23 cellular contexts compared by ENCODE assay signal in genomic region chr20:48661575-48662473, GRCh38.
DNase-seq lines count a peak whose midpoint lies in the region; ATAC-seq and TF ChIP-seq lines count a peak whose summit lies in the region.
"Had no signal": no experiment of that assay in that cellular context is flagged by ENCODE, and none has a peak within 500 bp of the region (broad histone marks: within the 10 kb centered on the region; RNA-seq: fewer than 3 reads in every experiment).

No MANE protein-coding gene starts in this region.

- peaks cover 47% of the 10 kb centered on the region for H3K36me3 Mint-ChIP-seq in neural crest cell (ENCODE audit: low read depth)
- peaks cover 10% of the 10 kb centered on the region for H3K36me3 Mint-ChIP-seq in Caco-2 (ENCODE audit: insufficient read depth, unreplicated experiment)

- peak overlapping the region; percentile 41; the same call in 1 of the 2 replicates for H3K9ac ChIP-seq in BLaER1
- H3K9ac ChIP-seq: parathyroid adenoma had no signal

- TF ChIP-seq CTCF in RWPE2 (IDR thresholded peaks at IDR 0.05; ENCODE audit: poor library complexity, severe bottlenecking) (no peak), brain microvascular endothelial cell (IDR thresholded peaks at IDR 0.05; ENCODE audit: low read depth, low read length, missing control alignments) (peak; percentile 50), neural crest cell (conservative IDR thresholded peaks at IDR 0.05) (no peak), Caco-2 (IDR thresholded peaks at IDR 0.05; ENCODE audit: insufficient read depth in 1 of 2, low read depth in 1 of 2, low read length in 1 of 2, severe bottlenecking in 1 of 2, unreplicated experiment in 1 of 2) (no peak)

- H3K27ac ChIP-seq in BLaER1 = no peak overlapping the region
- no peak overlapping the region for H3K27ac ChIP-seq in RWPE2 (ENCODE audit: poor library complexity, severe bottlenecking)
- H3K27ac ChIP-seq in brain microvascular endothelial cell = no peak overlapping the region
- H3K27ac ChIP-seq: lower lobe of right lung, parathyroid adenoma, Peyer's patch had no signal

- H3K27ac Mint-ChIP-seq in neural crest cell (ENCODE audit: unreplicated experiment) = peak overlapping the region; percentile 19
- no peak overlapping the region for H3K27ac Mint-ChIP-seq in Caco-2 (ENCODE audit: unreplicated experiment)
- H3K27ac Mint-ChIP-seq: activated B cell treated with CpG ODN at 0.5 μM for 24 hours had no signal

- H3K4me3 Mint-ChIP-seq in neural crest cell (no peak overlapping the region), Caco-2 (ENCODE audit: unreplicated experiment) (no peak overlapping the region)
- H3K4me3 Mint-ChIP-seq: activated B cell treated with CpG ODN at 0.5 μM for 24 hours had no signal

- H3K4me1 Mint-ChIP-seq in neural crest cell (peaks cover 13% of the 10 kb centered on the region), Caco-2 (ENCODE audit: low read depth, unreplicated experiment) (peaks cover 6% of the 10 kb centered on the region)

- no peaks in the 10 kb centered on the region for H3K9me3 Mint-ChIP-seq in neural crest cell
- peaks cover 6% of the 10 kb centered on the region for H3K9me3 Mint-ChIP-seq in Caco-2 (ENCODE audit: unreplicated experiment)

- POLR2A ChIA-PET in Caco-2 (lab: Charles Lee) = no interaction called here

- peaks cover 53% of the 10 kb centered on the region for H3K4me1 ChIP-seq in BLaER1
- no peaks in the 10 kb centered on the region for H3K4me1 ChIP-seq in RWPE2 (ENCODE audit: insufficient read depth, poor library complexity, severe bottlenecking)
- H3K4me1 ChIP-seq in Caco-2 = no peaks in the 10 kb centered on the region
- H3K4me1 ChIP-seq: parathyroid adenoma, Peyer's patch had no signal

- H3K36me3 ChIP-seq in BLaER1 (no peaks in the 10 kb centered on the region), RWPE2 (ENCODE audit: low read depth) (no peaks in the 10 kb centered on the region), brain microvascular endothelial cell (replicated peaks) (peaks cover 7% of the 10 kb centered on the region), Caco-2 (ENCODE audit: control insufficient read depth, insufficient read depth, low read length) (no peaks in the 10 kb centered on the region)

- H3K4me3 ChIP-seq in BLaER1 = no peak overlapping the region
- H3K4me3 ChIP-seq in RWPE2 (ENCODE audit: severe bottlenecking) = no peak overlapping the region
- no peak overlapping the region for H3K4me3 ChIP-seq in brain microvascular endothelial cell (ENCODE audit: low read depth, low read length)
- no peak overlapping the region for H3K4me3 ChIP-seq in Caco-2 (ENCODE audit: low read depth, low read length)
- H3K4me3 ChIP-seq: lower lobe of right lung, Peyer's patch, SK-N-MC, tibial nerve had no signal

- CTCF ChIA-PET in Caco-2 (lab: Charles Lee) = interaction anchor here (0.5 kb wide), 1 partner anchor 244 kb away, joined by 3 read pairs; no protein-coding TSS in a partner anchor

- H3K27me3 Mint-ChIP-seq in neural crest cell (ENCODE audit: low read depth) (no peaks in the 10 kb centered on the region), Caco-2 (ENCODE audit: insufficient read depth, unreplicated experiment) (no peaks in the 10 kb centered on the region)
- H3K27me3 Mint-ChIP-seq: activated B cell treated with CpG ODN at 0.5 μM for 24 hours had no signal

- H4K20me1 ChIP-seq in BLaER1 = no peaks in the 10 kb centered on the region

- H3K9me3 ChIP-seq in BLaER1 (peaks cover 15% of the 10 kb centered on the region), RWPE2 (ENCODE audit: severe bottlenecking) (no peaks in the 10 kb centered on the region), Caco-2 (peaks cover 13% of the 10 kb centered on the region)
- H3K9me3 ChIP-seq: lower lobe of right lung, Peyer's patch had no signal

- H3K4me2 ChIP-seq in BLaER1 = peak overlapping the region; percentile 60

- 0 out of 3 replicates have a peak, but pooled peaks have one; percentile 5 for ATAC-seq in RWPE2 (ENCODE audit: low read depth)
- no peak for ATAC-seq in HG02798 (IDR thresholded peaks at IDR 0.05; ENCODE audit: poor library complexity, unreplicated experiment)
- ATAC-seq: lower lobe of right lung, sciatic nerve had no signal

- in situ Hi-C loops in brain microvascular endothelial cell (cut with HindIII; ENCODE audit: low pct_ligation_motif_present, low sequenced_read_pairs) = loop anchor here (25.0 kb wide), 1 partner anchor 250 kb away; the partner anchor contains the start of gene ARFGEF2

- DNase-seq in RWPE2 (ENCODE audit: low spot score) = no peak
- no peak for DNase-seq in brain microvascular endothelial cell
- DNase-seq in neural crest cell (ENCODE audit: low read depth, low spot score) = no peak
- DNase-seq in NK-92 treated with Interleukin-12 subunit alpha and Interleukin-12 subunit beta, amount 100 ng/mL, for 24 hours (lab: John Stamatoyannopoulos, UW) = no peak
- DNase-seq in Caco-2 = no peak
- no peak for DNase-seq in occipital lobe (lab: John Stamatoyannopoulos, UW)
- DNase-seq: activated B cell treated with CpG ODN at 0.5 μM for 24 hours; activated naive CD4-positive, alpha-beta T cell treated with anti-CD3 and anti-CD28 coated beads, Interleukin-2, amount 50 U/mL, for 16 hours; dermis blood vessel endothelial cell; DMS79; Karpas-422; lower lobe of right lung; NCI-H1048; NCI-H1930; NCI-H226; NCI-H82; Peyer's patch had no signal

- BruUV-seq in Caco-2 (replicated peaks; lab: Mats Ljungman, UMichigan) = no TSS peak

- H3K27me3 ChIP-seq in BLaER1 (no peaks in the 10 kb centered on the region; the same call in 1 of the 2 replicates), RWPE2 (ENCODE audit: insufficient read depth, poor library complexity, severe bottlenecking) (no peaks in the 10 kb centered on the region), brain microvascular endothelial cell (replicated peaks) (no peaks in the 10 kb centered on the region), Caco-2 (replicated peaks; ENCODE audit: control insufficient read depth, insufficient read depth, low read length) (no peaks in the 10 kb centered on the region)
- H3K27me3 ChIP-seq: Peyer's patch, tibial nerve had no signal

- intact Hi-C loops in Caco-2 (cut with micrococcal nuclease; ENCODE audit: unreplicated experiment) = no loop called here
